In genomic region chr7:1913290-1914282, GRCh38 we compare ENCODE assay signal across 21 cellular contexts.
DNase-seq lines count a peak whose midpoint lies in the region; ATAC-seq, FAIRE-seq and TF ChIP-seq lines count a peak whose summit lies in the region.
"Had no signal": no experiment of that assay in that cellular context is flagged by ENCODE, and none has a peak within 500 bp of the region (broad histone marks: within the 10 kb centered on the region; RNA-seq: fewer than 3 reads in every experiment).

No MANE protein-coding gene starts in this region.

- TF ChIP-seq CTCF in GM23338 (conservative IDR thresholded peaks at IDR 0.05; ENCODE audit: low read depth in 2 of 2) = no peak
- no peak for TF ChIP-seq CTCF in astrocyte (IDR thresholded peaks at IDR 0.05; ENCODE audit: insufficient read depth, low read depth, low read length)
- TF ChIP-seq CTCF in ascending aorta (IDR thresholded peaks at IDR 0.05) = no peak
- no peak for TF ChIP-seq CTCF in colonic mucosa (IDR thresholded peaks at IDR 0.05)

- H3K4me1 ChIP-seq in GM23338 (ENCODE audit: insufficient read depth) = no peaks in the 10 kb centered on the region
- H3K4me1 ChIP-seq in astrocyte (ENCODE audit: insufficient read depth, low read length) = peaks cover 26% of the 10 kb centered on the region
- H3K4me1 ChIP-seq in ascending aorta = peaks cover 0 to 8% of the 10 kb centered on the region in 2 donors
- no peaks in the 10 kb centered on the region for H3K4me1 ChIP-seq in colonic mucosa
- H3K4me1 ChIP-seq: Caco-2, thyroid gland had no signal

- peak overlapping the region; percentile 51; the same call in 1 of the 2 replicates for H3K27ac Mint-ChIP-seq in GM23338
- no peak overlapping the region for H3K27ac Mint-ChIP-seq in astrocyte (ENCODE audit: unreplicated experiment)
- peak overlapping the region; percentile 68 for H3K27ac Mint-ChIP-seq in memory B cell
- H3K27ac Mint-ChIP-seq in stimulated activated memory B cell treated with anti-CD40 and anti-IgM and Interleukin-4, amounts not matched to agents 10 μg/mL and 1 μg/mL and 100 μg/mL, for 72 hours = peak overlapping the region; percentile 56
- H3K27ac Mint-ChIP-seq: activated CD4-positive, alpha-beta memory T cell treated with anti-CD3 and anti-CD28 coated beads for 36 hours; natural killer cell treated with Interleukin-12 subunit alpha and Interleukin-12 subunit beta and Interleukin-15 and Interleukin-18, amount 100 ng/mL, for 72 hours had no signal

- H3K4me3 Mint-ChIP-seq in GM23338 = no peak overlapping the region
- H3K4me3 Mint-ChIP-seq in astrocyte (ENCODE audit: unreplicated experiment) = no peak overlapping the region
- H3K4me3 Mint-ChIP-seq in memory B cell = no peak overlapping the region
- no peak overlapping the region for H3K4me3 Mint-ChIP-seq in stimulated activated memory B cell treated with anti-CD40 and anti-IgM and Interleukin-4, amounts not matched to agents 10 μg/mL and 1 μg/mL and 100 μg/mL, for 72 hours
- H3K4me3 Mint-ChIP-seq: activated CD4-positive, alpha-beta memory T cell treated with anti-CD3 and anti-CD28 coated beads for 36 hours; natural killer cell treated with Interleukin-12 subunit alpha and Interleukin-12 subunit beta and Interleukin-15 and Interleukin-18, amount 100 ng/mL, for 72 hours; T-cell had no signal

- H3K36me3 Mint-ChIP-seq in GM23338 (ENCODE audit: low read depth) (no peaks in the 10 kb centered on the region), astrocyte (ENCODE audit: low read depth, unreplicated experiment) (peaks cover 12% of the 10 kb centered on the region), memory B cell (peaks cover 3% of the 10 kb centered on the region)
- H3K36me3 Mint-ChIP-seq in stimulated activated memory B cell treated with anti-CD40 and anti-IgM and Interleukin-4, amounts not matched to agents 10 μg/mL and 1 μg/mL and 100 μg/mL, for 72 hours = peaks cover 22% of the 10 kb centered on the region
- H3K36me3 Mint-ChIP-seq: activated CD4-positive, alpha-beta memory T cell treated with anti-CD3 and anti-CD28 coated beads for 36 hours; natural killer cell treated with Interleukin-12 subunit alpha and Interleukin-12 subunit beta and Interleukin-15 and Interleukin-18, amount 100 ng/mL, for 72 hours had no signal

- H3K9ac ChIP-seq in astrocyte (ENCODE audit: low read length) = peak overlapping the region; percentile 75
- H3K9ac ChIP-seq in colonic mucosa (ENCODE audit: low read depth in 2 of 2, low read length in 2 of 2) = no peak overlapping the region

- H3K27me3 ChIP-seq in GM23338 (ENCODE audit: insufficient read depth) (no peaks in the 10 kb centered on the region), astrocyte (ENCODE audit: insufficient read depth, low read length) (no peaks in the 10 kb centered on the region), ascending aorta (no peaks in the 10 kb centered on the region), colonic mucosa (no peaks in the 10 kb centered on the region)
- H3K27me3 ChIP-seq: thyroid gland had no signal

- intact Hi-C loops in ascending aorta (cut with DNase I) = no loop called here
- intact Hi-C loops in colonic mucosa (cut with DNase I) = no loop called here

- H3K9me3 ChIP-seq in astrocyte (ENCODE audit: insufficient read depth, low read depth, low read length) (no peaks in the 10 kb centered on the region), ascending aorta (no peaks in the 10 kb centered on the region), colonic mucosa (no peaks in the 10 kb centered on the region)
- H3K9me3 ChIP-seq: Caco-2, psoas muscle, thyroid gland had no signal

- no peak overlapping the region for H3K4me2 ChIP-seq in GM23338
- H3K4me2 ChIP-seq in astrocyte (ENCODE audit: low read length) = peak overlapping the region; percentile 82

- FAIRE-seq in astrocyte (lab: Jason Lieb, UNC) = no peak
- FAIRE-seq: islet of Langerhans had no signal

- no peaks in the 10 kb centered on the region for H3K36me3 ChIP-seq in GM23338 (ENCODE audit: insufficient read depth)
- no peaks in the 10 kb centered on the region for H3K36me3 ChIP-seq in astrocyte (ENCODE audit: insufficient read depth, low read length)
- H3K36me3 ChIP-seq in ascending aorta = no peaks in the 10 kb centered on the region
- H3K36me3 ChIP-seq in colonic mucosa = no peaks in the 10 kb centered on the region
- H3K36me3 ChIP-seq: thyroid gland had no signal

- H4K20me1 ChIP-seq in GM23338 (replicated peaks; ENCODE audit: insufficient read depth) (no peaks in the 10 kb centered on the region), astrocyte (ENCODE audit: insufficient read depth, low read length) (no peaks in the 10 kb centered on the region)

- H3F3A ChIP-seq in GM23338 (replicated peaks; ENCODE audit: low read depth) = no peaks in the 10 kb centered on the region

- H3K27ac ChIP-seq in GM23338 (ENCODE audit: low read depth) (no peak overlapping the region), astrocyte (ENCODE audit: low read depth, low read length) (peak overlapping the region; percentile 70), ascending aorta (no peak overlapping the region), colonic mucosa (no peak overlapping the region)
- H3K27ac ChIP-seq: psoas muscle, thyroid gland had no signal

- ATAC-seq in GM23338 = no peak
- ATAC-seq in memory B cell (ENCODE audit: low read depth) = no peak
- no peak for ATAC-seq in stimulated activated memory B cell treated with anti-CD40 and anti-IgM and Interleukin-4, amounts not matched to agents 10 μg/mL and 1 μg/mL and 100 μg/mL, for 72 hours
- ATAC-seq in GM18519 (IDR thresholded peaks at IDR 0.05; ENCODE audit: low FRiP score, unreplicated experiment) = no peak
- ATAC-seq: natural killer cell treated with Interleukin-12 subunit alpha and Interleukin-12 subunit beta and Interleukin-15 and Interleukin-18, amount 100 ng/mL, for 72 hours; T-cell had no signal

- DNase-seq in GM23338 (ENCODE audit: low spot score) (no peak), astrocyte (ENCODE audit: low read depth) (no peak), memory B cell (ENCODE audit: low spot score in 2 of 2) (no peak), ascending aorta (ENCODE audit: low spot score in 2 of 2) (no peak), colonic mucosa (no peak)
- no peak for DNase-seq in stimulated activated naive CD4-positive, alpha-beta T cell treated with Interleukin-2 at 50 U/mL for 16 hours (lab: John Stamatoyannopoulos, UW)
- DNase-seq: activated CD4-positive, alpha-beta memory T cell treated with anti-CD3 and anti-CD28 coated beads for 36 hours; activated naive CD4-positive, alpha-beta T cell; activated T-cell treated with anti-CD3 and anti-CD28 coated beads for 4 hours; Caco-2; cerebellar nuclear complex; GOT3; NCI-H2107; NCI-H524; T-cell; thyroid gland had no signal

- H3K79me2 ChIP-seq in GM23338 (replicated peaks; ENCODE audit: insufficient read depth) (no peaks in the 10 kb centered on the region), astrocyte (ENCODE audit: insufficient read depth, low read length) (no peaks in the 10 kb centered on the region)

- H3K4me3 ChIP-seq in GM23338 (no peak overlapping the region), astrocyte (ENCODE audit: insufficient read depth, low read depth, low read length) (no peak overlapping the region), ascending aorta (no peak overlapping the region), colonic mucosa (no peak overlapping the region)
- H3K4me3 ChIP-seq: psoas muscle, thyroid gland had no signal

- H2AFZ ChIP-seq in GM23338 (no peak overlapping the region), astrocyte (ENCODE audit: low read depth, low read length) (no peak overlapping the region)

- H3K9me3 Mint-ChIP-seq in GM23338 (no peaks in the 10 kb centered on the region), astrocyte (ENCODE audit: unreplicated experiment) (peaks cover 3% of the 10 kb centered on the region), memory B cell (no peaks in the 10 kb centered on the region)
- no peaks in the 10 kb centered on the region for H3K9me3 Mint-ChIP-seq in stimulated activated memory B cell treated with anti-CD40 and anti-IgM and Interleukin-4, amounts not matched to agents 10 μg/mL and 1 μg/mL and 100 μg/mL, for 72 hours
- H3K9me3 Mint-ChIP-seq: activated CD4-positive, alpha-beta memory T cell treated with anti-CD3 and anti-CD28 coated beads for 36 hours; natural killer cell treated with Interleukin-12 subunit alpha and Interleukin-12 subunit beta and Interleukin-15 and Interleukin-18, amount 100 ng/mL, for 72 hours; T-cell had no signal

- H3K27me3 Mint-ChIP-seq in GM23338 (ENCODE audit: insufficient read depth, low read depth, poor library complexity) = peaks cover 5% of the 10 kb centered on the region
- peaks cover 2% of the 10 kb centered on the region for H3K27me3 Mint-ChIP-seq in astrocyte (ENCODE audit: low read depth, unreplicated experiment)
- H3K27me3 Mint-ChIP-seq in memory B cell = no peaks in the 10 kb centered on the region
- H3K27me3 Mint-ChIP-seq in stimulated activated memory B cell treated with anti-CD40 and anti-IgM and Interleukin-4, amounts not matched to agents 10 μg/mL and 1 μg/mL and 100 μg/mL, for 72 hours = no peaks in the 10 kb centered on the region
- H3K27me3 Mint-ChIP-seq: activated CD4-positive, alpha-beta memory T cell treated with anti-CD3 and anti-CD28 coated beads for 36 hours; natural killer cell treated with Interleukin-12 subunit alpha and Interleukin-12 subunit beta and Interleukin-15 and Interleukin-18, amount 100 ng/mL, for 72 hours; T-cell had no signal

- no peaks in the 10 kb centered on the region for H3K9me2 ChIP-seq in GM23338 (ENCODE audit: insufficient read depth)

- H3K4me1 Mint-ChIP-seq in GM23338 = peaks cover 7% of the 10 kb centered on the region
- peaks cover 2% of the 10 kb centered on the region for H3K4me1 Mint-ChIP-seq in astrocyte (ENCODE audit: low read depth, unreplicated experiment)
- peaks cover 6% of the 10 kb centered on the region for H3K4me1 Mint-ChIP-seq in memory B cell
- peaks cover 8% of the 10 kb centered on the region for H3K4me1 Mint-ChIP-seq in stimulated activated memory B cell treated with anti-CD40 and anti-IgM and Interleukin-4, amounts not matched to agents 10 μg/mL and 1 μg/mL and 100 μg/mL, for 72 hours

TF ChIP-seq in GM23338, 12 proteins besides CTCF, POLR2A, EP300 and RAD21 (continues in another document):
- TF ChIP-seq NANOG (IDR thresholded peaks at IDR 0.05; ENCODE audit: borderline replicate concordance) = no peak
- TF ChIP-seq, protein P1, sequence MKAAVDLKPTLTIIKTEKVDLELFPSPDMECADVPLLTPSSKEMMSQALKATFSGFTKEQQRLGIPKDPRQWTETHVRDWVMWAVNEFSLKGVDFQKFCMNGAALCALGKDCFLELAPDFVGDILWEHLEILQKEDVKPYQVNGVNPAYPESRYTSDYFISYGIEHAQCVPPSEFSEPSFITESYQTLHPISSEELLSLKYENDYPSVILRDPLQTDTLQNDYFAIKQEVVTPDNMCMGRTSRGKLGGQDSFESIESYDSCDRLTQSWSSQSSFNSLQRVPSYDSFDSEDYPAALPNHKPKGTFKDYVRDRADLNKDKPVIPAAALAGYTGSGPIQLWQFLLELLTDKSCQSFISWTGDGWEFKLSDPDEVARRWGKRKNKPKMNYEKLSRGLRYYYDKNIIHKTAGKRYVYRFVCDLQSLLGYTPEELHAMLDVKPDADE (IDR thresholded peaks at IDR 0.05) = no peak
- no peak for TF ChIP-seq CREB1 (CRISPR knock-in tag; IDR thresholded peaks at IDR 0.05; ENCODE audit: low read depth)
- TF ChIP-seq JUNB (IDR thresholded peaks at IDR 0.05; ENCODE audit: unreplicated experiment) = no peak
- no peak for TF ChIP-seq POLR2AphosphoS5 (IDR thresholded peaks at IDR 0.05; ENCODE audit: low read depth)
- TF ChIP-seq ZNF114 (CRISPR knock-in tag; IDR thresholded peaks at IDR 0.05) = no peak
